Comparison of ENCODE assay signal across 1 cellular context in the genomic region with DNA sequence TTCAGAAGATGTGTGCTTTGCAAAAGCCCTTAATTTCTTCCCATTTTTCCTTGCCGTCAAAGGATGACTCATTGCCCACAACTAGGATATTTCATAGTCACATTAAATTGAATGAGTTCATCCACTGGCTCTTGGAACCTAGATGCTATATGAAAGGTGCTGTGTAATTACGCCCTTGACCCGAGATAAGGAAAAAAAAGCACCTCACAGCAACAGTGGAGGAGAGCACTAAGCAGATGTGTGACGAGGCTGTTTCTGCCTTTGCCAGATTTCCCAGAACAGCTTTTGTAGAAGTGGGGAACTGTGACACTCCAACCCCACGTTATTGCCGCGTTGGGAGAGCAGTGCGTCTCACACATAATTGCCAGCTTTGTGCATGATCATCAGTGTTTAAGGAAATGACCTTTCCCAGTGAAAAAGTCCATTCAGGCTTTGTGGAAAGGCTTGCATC.
TF ChIP-seq lines count a peak whose summit lies in the region.

No MANE protein-coding gene starts in this region.

TF ChIP-seq in K562, 482 proteins besides CTCF, POLR2A, EP300 and RAD21 (continued from another document and continues in another):
- TF ChIP-seq SRSF3 (IDR thresholded peaks at IDR 0.05; ENCODE audit: insufficient read depth, low read length), result no peak
- TF ChIP-seq ZC3H8 (IDR thresholded peaks at IDR 0.05), result no peak
- TF ChIP-seq ZEB2 (IDR thresholded peaks at IDR 0.05), result peak; percentile 96
- TF ChIP-seq, protein P1, sequence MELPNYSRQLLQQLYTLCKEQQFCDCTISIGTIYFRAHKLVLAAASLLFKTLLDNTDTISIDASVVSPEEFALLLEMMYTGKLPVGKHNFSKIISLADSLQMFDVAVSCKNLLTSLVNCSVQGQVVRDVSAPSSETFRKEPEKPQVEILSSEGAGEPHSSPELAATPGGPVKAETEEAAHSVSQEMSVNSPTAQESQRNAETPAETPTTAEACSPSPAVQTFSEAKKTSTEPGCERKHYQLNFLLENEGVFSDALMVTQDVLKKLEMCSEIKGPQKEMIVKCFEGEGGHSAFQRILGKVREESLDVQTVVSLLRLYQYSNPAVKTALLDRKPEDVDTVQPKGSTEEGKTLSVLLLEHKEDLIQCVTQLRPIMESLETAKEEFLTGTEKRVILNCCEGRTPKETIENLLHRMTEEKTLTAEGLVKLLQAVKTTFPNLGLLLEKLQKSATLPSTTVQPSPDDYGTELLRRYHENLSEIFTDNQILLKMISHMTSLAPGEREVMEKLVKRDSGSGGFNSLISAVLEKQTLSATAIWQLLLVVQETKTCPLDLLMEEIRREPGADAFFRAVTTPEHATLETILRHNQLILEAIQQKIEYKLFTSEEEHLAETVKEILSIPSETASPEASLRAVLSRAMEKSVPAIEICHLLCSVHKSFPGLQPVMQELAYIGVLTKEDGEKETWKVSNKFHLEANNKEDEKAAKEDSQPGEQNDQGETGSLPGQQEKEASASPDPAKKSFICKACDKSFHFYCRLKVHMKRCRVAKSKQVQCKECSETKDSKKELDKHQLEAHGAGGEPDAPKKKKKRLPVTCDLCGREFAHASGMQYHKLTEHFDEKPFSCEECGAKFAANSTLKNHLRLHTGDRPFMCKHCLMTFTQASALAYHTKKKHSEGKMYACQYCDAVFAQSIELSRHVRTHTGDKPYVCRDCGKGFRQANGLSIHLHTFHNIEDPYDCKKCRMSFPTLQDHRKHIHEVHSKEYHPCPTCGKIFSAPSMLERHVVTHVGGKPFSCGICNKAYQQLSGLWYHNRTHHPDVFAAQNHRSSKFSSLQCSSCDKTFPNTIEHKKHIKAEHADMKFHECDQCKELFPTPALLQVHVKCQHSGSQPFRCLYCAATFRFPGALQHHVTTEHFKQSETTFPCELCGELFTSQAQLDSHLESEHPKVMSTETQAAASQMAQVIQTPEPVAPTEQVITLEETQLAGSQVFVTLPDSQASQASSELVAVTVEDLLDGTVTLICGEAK (IDR thresholded peaks at IDR 0.05), result no peak
- TF ChIP-seq, protein P1 (CRISPR knock-in tag; IDR thresholded peaks at IDR 0.05), result no peak
- TF ChIP-seq, protein P2, sequence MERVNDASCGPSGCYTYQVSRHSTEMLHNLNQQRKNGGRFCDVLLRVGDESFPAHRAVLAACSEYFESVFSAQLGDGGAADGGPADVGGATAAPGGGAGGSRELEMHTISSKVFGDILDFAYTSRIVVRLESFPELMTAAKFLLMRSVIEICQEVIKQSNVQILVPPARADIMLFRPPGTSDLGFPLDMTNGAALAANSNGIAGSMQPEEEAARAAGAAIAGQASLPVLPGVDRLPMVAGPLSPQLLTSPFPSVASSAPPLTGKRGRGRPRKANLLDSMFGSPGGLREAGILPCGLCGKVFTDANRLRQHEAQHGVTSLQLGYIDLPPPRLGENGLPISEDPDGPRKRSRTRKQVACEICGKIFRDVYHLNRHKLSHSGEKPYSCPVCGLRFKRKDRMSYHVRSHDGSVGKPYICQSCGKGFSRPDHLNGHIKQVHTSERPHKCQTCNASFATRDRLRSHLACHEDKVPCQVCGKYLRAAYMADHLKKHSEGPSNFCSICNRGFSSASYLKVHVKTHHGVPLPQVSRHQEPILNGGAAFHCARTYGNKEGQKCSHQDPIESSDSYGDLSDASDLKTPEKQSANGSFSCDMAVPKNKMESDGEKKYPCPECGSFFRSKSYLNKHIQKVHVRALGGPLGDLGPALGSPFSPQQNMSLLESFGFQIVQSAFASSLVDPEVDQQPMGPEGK (CRISPR knock-in tag; IDR thresholded peaks at IDR 0.05; ENCODE audit: borderline replicate concordance), result no peak
- TF ChIP-seq RBM25 (IDR thresholded peaks at IDR 0.05; ENCODE audit: low read depth, low read length, severe bottlenecking), result no peak
- TF ChIP-seq, protein P3, sequence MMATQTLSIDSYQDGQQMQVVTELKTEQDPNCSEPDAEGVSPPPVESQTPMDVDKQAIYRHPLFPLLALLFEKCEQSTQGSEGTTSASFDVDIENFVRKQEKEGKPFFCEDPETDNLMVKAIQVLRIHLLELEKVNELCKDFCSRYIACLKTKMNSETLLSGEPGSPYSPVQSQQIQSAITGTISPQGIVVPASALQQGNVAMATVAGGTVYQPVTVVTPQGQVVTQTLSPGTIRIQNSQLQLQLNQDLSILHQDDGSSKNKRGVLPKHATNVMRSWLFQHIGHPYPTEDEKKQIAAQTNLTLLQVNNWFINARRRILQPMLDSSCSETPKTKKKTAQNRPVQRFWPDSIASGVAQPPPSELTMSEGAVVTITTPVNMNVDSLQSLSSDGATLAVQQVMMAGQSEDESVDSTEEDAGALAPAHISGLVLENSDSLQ (IDR thresholded peaks at IDR 0.05), result peak; percentile 24; the same call in 1 of the 2 replicates
- TF ChIP-seq, protein P4, sequence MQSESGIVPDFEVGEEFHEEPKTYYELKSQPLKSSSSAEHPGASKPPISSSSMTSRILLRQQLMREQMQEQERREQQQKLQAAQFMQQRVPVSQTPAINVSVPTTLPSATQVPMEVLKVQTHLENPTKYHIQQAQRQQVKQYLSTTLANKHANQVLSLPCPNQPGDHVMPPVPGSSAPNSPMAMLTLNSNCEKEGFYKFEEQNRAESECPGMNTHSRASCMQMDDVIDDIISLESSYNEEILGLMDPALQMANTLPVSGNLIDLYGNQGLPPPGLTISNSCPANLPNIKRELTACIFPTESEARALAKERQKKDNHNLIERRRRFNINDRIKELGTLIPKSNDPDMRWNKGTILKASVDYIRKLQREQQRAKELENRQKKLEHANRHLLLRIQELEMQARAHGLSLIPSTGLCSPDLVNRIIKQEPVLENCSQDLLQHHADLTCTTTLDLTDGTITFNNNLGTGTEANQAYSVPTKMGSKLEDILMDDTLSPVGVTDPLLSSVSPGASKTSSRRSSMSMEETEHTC (IDR thresholded peaks at IDR 0.05), result no peak
- TF ChIP-seq TAF9B (IDR thresholded peaks at IDR 0.05; ENCODE audit: partially characterized antibody), result peak; percentile 57
- no peak for TF ChIP-seq GABPA (tag; conservative IDR thresholded peaks at IDR 0.05; ENCODE audit: low read depth)
- no peak for TF ChIP-seq YY1 (IDR thresholded peaks at IDR 0.05; ENCODE audit: borderline replicate concordance in 1 of 3, control insufficient read depth in 1 of 3, extremely low read depth in 1 of 3, insufficient read depth in 3 of 3, insufficient read length in 1 of 3, insufficient replicate concordance in 2 of 3, low read depth in 1 of 3, low read length in 2 of 3)
- peak; percentile 77 for TF ChIP-seq LEF1 (IDR thresholded peaks at IDR 0.05)
- no peak for TF ChIP-seq MIER1 (IDR thresholded peaks at IDR 0.05; ENCODE audit: low read depth)
- TF ChIP-seq, protein P5, sequence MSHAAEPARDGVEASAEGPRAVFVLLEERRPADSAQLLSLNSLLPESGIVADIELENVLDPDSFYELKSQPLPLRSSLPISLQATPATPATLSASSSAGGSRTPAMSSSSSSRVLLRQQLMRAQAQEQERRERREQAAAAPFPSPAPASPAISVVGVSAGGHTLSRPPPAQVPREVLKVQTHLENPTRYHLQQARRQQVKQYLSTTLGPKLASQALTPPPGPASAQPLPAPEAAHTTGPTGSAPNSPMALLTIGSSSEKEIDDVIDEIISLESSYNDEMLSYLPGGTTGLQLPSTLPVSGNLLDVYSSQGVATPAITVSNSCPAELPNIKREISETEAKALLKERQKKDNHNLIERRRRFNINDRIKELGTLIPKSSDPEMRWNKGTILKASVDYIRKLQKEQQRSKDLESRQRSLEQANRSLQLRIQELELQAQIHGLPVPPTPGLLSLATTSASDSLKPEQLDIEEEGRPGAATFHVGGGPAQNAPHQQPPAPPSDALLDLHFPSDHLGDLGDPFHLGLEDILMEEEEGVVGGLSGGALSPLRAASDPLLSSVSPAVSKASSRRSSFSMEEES (CRISPR knock-in tag; IDR thresholded peaks at IDR 0.05), result no peak
- TF ChIP-seq, protein P6, sequence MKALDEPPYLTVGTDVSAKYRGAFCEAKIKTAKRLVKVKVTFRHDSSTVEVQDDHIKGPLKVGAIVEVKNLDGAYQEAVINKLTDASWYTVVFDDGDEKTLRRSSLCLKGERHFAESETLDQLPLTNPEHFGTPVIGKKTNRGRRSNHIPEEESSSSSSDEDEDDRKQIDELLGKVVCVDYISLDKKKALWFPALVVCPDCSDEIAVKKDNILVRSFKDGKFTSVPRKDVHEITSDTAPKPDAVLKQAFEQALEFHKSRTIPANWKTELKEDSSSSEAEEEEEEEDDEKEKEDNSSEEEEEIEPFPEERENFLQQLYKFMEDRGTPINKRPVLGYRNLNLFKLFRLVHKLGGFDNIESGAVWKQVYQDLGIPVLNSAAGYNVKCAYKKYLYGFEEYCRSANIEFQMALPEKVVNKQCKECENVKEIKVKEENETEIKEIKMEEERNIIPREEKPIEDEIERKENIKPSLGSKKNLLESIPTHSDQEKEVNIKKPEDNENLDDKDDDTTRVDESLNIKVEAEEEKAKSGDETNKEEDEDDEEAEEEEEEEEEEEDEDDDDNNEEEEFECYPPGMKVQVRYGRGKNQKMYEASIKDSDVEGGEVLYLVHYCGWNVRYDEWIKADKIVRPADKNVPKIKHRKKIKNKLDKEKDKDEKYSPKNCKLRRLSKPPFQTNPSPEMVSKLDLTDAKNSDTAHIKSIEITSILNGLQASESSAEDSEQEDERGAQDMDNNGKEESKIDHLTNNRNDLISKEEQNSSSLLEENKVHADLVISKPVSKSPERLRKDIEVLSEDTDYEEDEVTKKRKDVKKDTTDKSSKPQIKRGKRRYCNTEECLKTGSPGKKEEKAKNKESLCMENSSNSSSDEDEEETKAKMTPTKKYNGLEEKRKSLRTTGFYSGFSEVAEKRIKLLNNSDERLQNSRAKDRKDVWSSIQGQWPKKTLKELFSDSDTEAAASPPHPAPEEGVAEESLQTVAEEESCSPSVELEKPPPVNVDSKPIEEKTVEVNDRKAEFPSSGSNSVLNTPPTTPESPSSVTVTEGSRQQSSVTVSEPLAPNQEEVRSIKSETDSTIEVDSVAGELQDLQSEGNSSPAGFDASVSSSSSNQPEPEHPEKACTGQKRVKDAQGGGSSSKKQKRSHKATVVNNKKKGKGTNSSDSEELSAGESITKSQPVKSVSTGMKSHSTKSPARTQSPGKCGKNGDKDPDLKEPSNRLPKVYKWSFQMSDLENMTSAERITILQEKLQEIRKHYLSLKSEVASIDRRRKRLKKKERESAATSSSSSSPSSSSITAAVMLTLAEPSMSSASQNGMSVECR (CRISPR knock-in tag; IDR thresholded peaks at IDR 0.05), result no peak
- TF ChIP-seq COPS2 (conservative IDR thresholded peaks at IDR 0.05), result no peak
- TF ChIP-seq MTA3 (IDR thresholded peaks at IDR 0.05; ENCODE audit: borderline replicate concordance), result peak; percentile 66; the same call in 1 of the 2 replicates
- TF ChIP-seq, protein P7, sequence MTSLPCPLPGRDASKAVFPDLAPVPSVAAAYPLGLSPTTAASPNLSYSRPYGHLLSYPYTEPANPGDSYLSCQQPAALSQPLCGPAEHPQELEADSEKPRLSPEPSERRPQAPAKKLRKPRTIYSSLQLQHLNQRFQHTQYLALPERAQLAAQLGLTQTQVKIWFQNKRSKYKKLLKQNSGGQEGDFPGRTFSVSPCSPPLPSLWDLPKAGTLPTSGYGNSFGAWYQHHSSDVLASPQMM (CRISPR knock-in tag; IDR thresholded peaks at IDR 0.05), result no peak
- no peak for TF ChIP-seq SIRT6 (IDR thresholded peaks at IDR 0.05; ENCODE audit: low read depth, low read length)
- peak; percentile 20 for TF ChIP-seq ZFP36 (IDR thresholded peaks at IDR 0.05; ENCODE audit: low read depth, low read length, partially characterized antibody)
- TF ChIP-seq CHD2 (IDR thresholded peaks at IDR 0.05; ENCODE audit: low read depth, low read length), result no peak
- TF ChIP-seq CBFB (CRISPR knock-in tag; IDR thresholded peaks at IDR 0.05), result no peak
- TF ChIP-seq CCNT2 (IDR thresholded peaks at IDR 0.05; ENCODE audit: borderline replicate concordance, extremely low read depth, insufficient read length, low read depth, low read length), result peak; percentile 58
- TF ChIP-seq, protein P8, sequence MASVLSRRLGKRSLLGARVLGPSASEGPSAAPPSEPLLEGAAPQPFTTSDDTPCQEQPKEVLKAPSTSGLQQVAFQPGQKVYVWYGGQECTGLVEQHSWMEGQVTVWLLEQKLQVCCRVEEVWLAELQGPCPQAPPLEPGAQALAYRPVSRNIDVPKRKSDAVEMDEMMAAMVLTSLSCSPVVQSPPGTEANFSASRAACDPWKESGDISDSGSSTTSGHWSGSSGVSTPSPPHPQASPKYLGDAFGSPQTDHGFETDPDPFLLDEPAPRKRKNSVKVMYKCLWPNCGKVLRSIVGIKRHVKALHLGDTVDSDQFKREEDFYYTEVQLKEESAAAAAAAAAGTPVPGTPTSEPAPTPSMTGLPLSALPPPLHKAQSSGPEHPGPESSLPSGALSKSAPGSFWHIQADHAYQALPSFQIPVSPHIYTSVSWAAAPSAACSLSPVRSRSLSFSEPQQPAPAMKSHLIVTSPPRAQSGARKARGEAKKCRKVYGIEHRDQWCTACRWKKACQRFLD (CRISPR knock-in tag; IDR thresholded peaks at IDR 0.05), result no peak
- TF ChIP-seq NR2C2 (CRISPR knock-in tag; IDR thresholded peaks at IDR 0.05), result no peak
- peak; percentile 80 for TF ChIP-seq NR2C2 (tag; IDR thresholded peaks at IDR 0.05)
- TF ChIP-seq FOXA1 (IDR thresholded peaks at IDR 0.05; ENCODE audit: borderline replicate concordance), result no peak
- TF ChIP-seq, protein P9, sequence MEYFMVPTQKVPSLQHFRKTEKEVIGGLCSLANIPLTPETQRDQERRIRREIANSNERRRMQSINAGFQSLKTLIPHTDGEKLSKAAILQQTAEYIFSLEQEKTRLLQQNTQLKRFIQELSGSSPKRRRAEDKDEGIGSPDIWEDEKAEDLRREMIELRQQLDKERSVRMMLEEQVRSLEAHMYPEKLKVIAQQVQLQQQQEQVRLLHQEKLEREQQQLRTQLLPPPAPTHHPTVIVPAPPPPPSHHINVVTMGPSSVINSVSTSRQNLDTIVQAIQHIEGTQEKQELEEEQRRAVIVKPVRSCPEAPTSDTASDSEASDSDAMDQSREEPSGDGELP (CRISPR knock-in tag; IDR thresholded peaks at IDR 0.05; ENCODE audit: borderline replicate concordance), result no peak
